1 cellular context compared by ENCODE assay signal in genomic region chr11:46914910-46915309, GRCh38.
TF ChIP-seq lines count a peak whose summit lies in the region.

No MANE protein-coding gene starts in this region.

TF ChIP-seq in WTC11, 78 proteins besides CTCF, POLR2A, EP300 and RAD21 (continued from another document):
- TF ChIP-seq PRDM15 (CRISPR knock-in tag; IDR thresholded peaks at IDR 0.05) (no peak), ZNF138 (CRISPR knock-in tag; conservative IDR thresholded peaks at IDR 0.05) (no peak), NFYB (CRISPR knock-in tag; conservative IDR thresholded peaks at IDR 0.05; ENCODE audit: low read depth) (no peak), SMAD4 (CRISPR knock-in tag; IDR thresholded peaks at IDR 0.05) (no peak), HMGA2 (CRISPR knock-in tag; IDR thresholded peaks at IDR 0.05) (no peak), NFATC4 (CRISPR knock-in tag; IDR thresholded peaks at IDR 0.05) (no peak), ATF3 (CRISPR knock-in tag; conservative IDR thresholded peaks at IDR 0.05) (no peak), ZBTB21 (CRISPR knock-in tag; IDR thresholded peaks at IDR 0.05; ENCODE audit: borderline replicate concordance) (no peak), ZNF317 (CRISPR knock-in tag; IDR thresholded peaks at IDR 0.05; ENCODE audit: borderline replicate concordance, low read depth) (no peak), HMGXB4 (CRISPR knock-in tag; IDR thresholded peaks at IDR 0.05) (no peak), ATF1 (CRISPR knock-in tag; IDR thresholded peaks at IDR 0.05) (no peak)
TF ChIP-seq in WTC11: peak in this region for 0.
